Comparison of ENCODE assay signal across 15 cellular contexts in genomic region chr13:42549555-42549941, GRCh38. TPM values are rescaled to one million over a fixed set of nuclear protein-coding genes. Genes with fewer than 3 reads are reported as not detected.
A peak's percentile ranks its signal among the peaks of the same experiment; 100 is the strongest.
DNase-seq lines count a peak whose midpoint lies in the region; ATAC-seq and TF ChIP-seq lines count a peak whose summit lies in the region.
"Had no signal": no experiment of that assay in that cellular context is flagged by ENCODE, and none has a peak within 500 bp of the region (broad histone marks: within the 10 kb centered on the region; RNA-seq: fewer than 3 reads in every experiment).

No MANE protein-coding gene starts in this region.

- H2BK15ac ChIP-seq in mesenchymal stem cell (ENCODE audit: low read depth, poor library complexity, severe bottlenecking): no peak overlapping the region

- no peaks in the 10 kb centered on the region for H3K36me3 Mint-ChIP-seq in activated T-cell treated with anti-CD3 and anti-CD28 coated beads, Interleukin-2, amount 50 U/mL, for 4 hours (ENCODE audit: insufficient read depth)

- H3K36me3 ChIP-seq in GM06990 (ENCODE audit: control insufficient read depth, insufficient read depth, low read length) (no peaks in the 10 kb centered on the region), mesenchymal stem cell (ENCODE audit: control insufficient read depth in 1 of 2, insufficient read depth in 2 of 2, low read depth in 1 of 2, low read length in 2 of 2) (no peaks in the 10 kb centered on the region), testis (ENCODE audit: low read depth, missing control alignments) (no peaks in the 10 kb centered on the region)
- H3K36me3 ChIP-seq: WERI-Rb-1 had no signal

- H3K23ac ChIP-seq in mesenchymal stem cell (ENCODE audit: low read length in 2 of 2): no peak overlapping the region

- no peak overlapping the region for H3K14ac ChIP-seq in mesenchymal stem cell (ENCODE audit: low read length in 2 of 2)

- TF ChIP-seq POLR2A in testis (IDR thresholded peaks at IDR 0.05): no peak

- no peak overlapping the region for H4K8ac ChIP-seq in mesenchymal stem cell (ENCODE audit: low read length)

- no peaks in the 10 kb centered on the region for H3K9me3 Mint-ChIP-seq in activated T-cell treated with anti-CD3 and anti-CD28 coated beads, Interleukin-2, amount 50 U/mL, for 4 hours

- peaks cover 2% of the 10 kb centered on the region for H3K27me3 Mint-ChIP-seq in activated T-cell treated with anti-CD3 and anti-CD28 coated beads, Interleukin-2, amount 50 U/mL, for 4 hours (ENCODE audit: low read depth)

- no peak for DNase-seq in GM06990 (ENCODE audit: extremely low read depth, insufficient read length)
- DNase-seq in MV-4-11 (lab: John Stamatoyannopoulos, UW): peak; percentile 60
- DNase-seq in mesenchymal stem cell: peak; percentile 23
- DNase-seq in 8988T: no peak
- DNase-seq in testis: no peak
- DNase-seq in activated T-cell treated with anti-CD3 and anti-CD28 coated beads, Interleukin-2, amount 50 U/mL, for 4 hours: no peak
- DNase-seq: activated naive CD4-positive, alpha-beta T cell treated with anti-CD3 and anti-CD28 coated beads, Interleukin-2, amount 50 U/mL, for 16 hours; effector memory CD4-positive, alpha-beta T cell; NCI-H187; NCI-H510A; WERI-Rb-1 had no signal

- no peak overlapping the region for H3K4ac ChIP-seq in mesenchymal stem cell (ENCODE audit: low read depth in 1 of 2, low read length in 2 of 2)

- intact Hi-C loops in testis (cut with DNase I; ENCODE audit: low total_unique reads): no loop called here

- peaks cover 14% of the 10 kb centered on the region for H3K4me1 Mint-ChIP-seq in activated T-cell treated with anti-CD3 and anti-CD28 coated beads, Interleukin-2, amount 50 U/mL, for 4 hours (ENCODE audit: low read depth)

- no peak overlapping the region for H4K91ac ChIP-seq in mesenchymal stem cell (ENCODE audit: low read length)

- no peak overlapping the region for H2BK5ac ChIP-seq in mesenchymal stem cell (ENCODE audit: low read depth, low read length, poor library complexity, severe bottlenecking)

- no peak overlapping the region for H3K4me2 ChIP-seq in mesenchymal stem cell (ENCODE audit: low read length, poor library complexity, severe bottlenecking)

- no peak overlapping the region for H2BK120ac ChIP-seq in mesenchymal stem cell (ENCODE audit: low read depth, low read length)

- ATAC-seq in GM21447 (IDR thresholded peaks at IDR 0.05; ENCODE audit: unreplicated experiment) (peak; percentile 5), GM21619 (IDR thresholded peaks at IDR 0.05; ENCODE audit: unreplicated experiment) (no peak)
- ATAC-seq in activated T-cell treated with anti-CD3 and anti-CD28 coated beads, Interleukin-2, amount 50 U/mL, for 4 hours: no peak
- ATAC-seq: SK-N-SH treated with all-trans-retinoic acid at 6 μM for 48 hours had no signal

- H3K4me3 Mint-ChIP-seq in activated T-cell treated with anti-CD3 and anti-CD28 coated beads, Interleukin-2, amount 50 U/mL, for 4 hours: no peak overlapping the region

- H3K9ac ChIP-seq in mesenchymal stem cell (ENCODE audit: low read length): no peak overlapping the region

- H3K79me1 ChIP-seq in mesenchymal stem cell (replicated peaks; ENCODE audit: low read length, poor library complexity, severe bottlenecking): no peaks in the 10 kb centered on the region

- H3K27ac ChIP-seq in mesenchymal stem cell (ENCODE audit: low read length, poor library complexity, severe bottlenecking) (no peak overlapping the region), testis (no peak overlapping the region)
- H3K27ac ChIP-seq: WERI-Rb-1 had no signal

- peak overlapping the region in 1 of 2 experiments; percentile 59 for H3K18ac ChIP-seq in mesenchymal stem cell (ENCODE audit: low read depth in 1 of 2, low read length in 2 of 2)

- no peak for TF ChIP-seq CTCF in GM06990 (IDR thresholded peaks at IDR 0.05; ENCODE audit: insufficient read depth, low read length, poor library complexity, severe bottlenecking)
- TF ChIP-seq CTCF in testis (IDR thresholded peaks at IDR 0.05): no peak

- no peaks in the 10 kb centered on the region for H3K9me3 ChIP-seq in mesenchymal stem cell (ENCODE audit: control insufficient read depth, low read length)
- no peaks in the 10 kb centered on the region for H3K9me3 ChIP-seq in testis

- peaks cover 8% of the 10 kb centered on the region for H3K4me1 ChIP-seq in mesenchymal stem cell (ENCODE audit: control insufficient read depth, insufficient read depth, low read depth, low read length)
- H3K4me1 ChIP-seq in testis: no peaks in the 10 kb centered on the region

- no peak overlapping the region for H2AK5ac ChIP-seq in mesenchymal stem cell (ENCODE audit: low read length, severe bottlenecking)

- H2BK12ac ChIP-seq in mesenchymal stem cell (ENCODE audit: low read length in 2 of 2): no peak overlapping the region

- H3K27me3 ChIP-seq in GM06990 (replicated peaks; ENCODE audit: control insufficient read depth, insufficient read depth, low read length) (no peaks in the 10 kb centered on the region), mesenchymal stem cell (ENCODE audit: control insufficient read depth in 1 of 2, insufficient read depth in 1 of 2, low read length in 2 of 2) (peaks cover 0 to 2% of the 10 kb centered on the region in 2 experiments), testis (no peaks in the 10 kb centered on the region)

- peak overlapping the region; percentile 30; the same call in 1 of the 2 replicates for H3K4me3 ChIP-seq in GM06990 (replicated peaks; ENCODE audit: low read depth, low read length)
- no peak overlapping the region for H3K4me3 ChIP-seq in mesenchymal stem cell (ENCODE audit: insufficient read depth in 1 of 2, low read depth in 1 of 2, low read length in 2 of 2)
- H3K4me3 ChIP-seq in testis: no peak overlapping the region

- H2AFZ ChIP-seq in mesenchymal stem cell (ENCODE audit: low read depth, low read length): no peak overlapping the region

- WGBS in mesenchymal stem cell: 86% methylated on average over 1 of the region's 4 CpGs
- 47 to 57% methylated on average over 2 to 4 of the region's 4 CpGs for WGBS in testis, 2 donors

RNA-seq across cellular contexts. Expression of gene TNFSF11, which starts 24.4 kb away (rescaled TPM):
- polyA plus RNA-seq in mesenchymal stem cell (2013, experiment 1 of 2): 2.0 TPM
- polyA plus RNA-seq in mesenchymal stem cell (2013, experiment 2 of 2): 2.2 TPM
- total RNA-seq in testis: 1 to 10 TPM in 1 of 2 donors, under 1 TPM in 1; 0.93 to 2.0 TPM
- 1.8 TPM for polyA plus RNA-seq in testis (ENCODE audit: insufficient read depth, low read depth, low replicate concordance)
- total RNA-seq in activated T-cell treated with anti-CD3 and anti-CD28 coated beads, Interleukin-2, amount 50 U/mL, for 4 hours: 10 to 100 TPM in 1 of 3 donors, 1 to 10 TPM in 2; 5.7 to 26.4 (median 8.5) TPM
- total RNA-seq: fibroblast of villous mesenchyme had no signal

Comparison
In these comparisons a context has a peak if more than half of its experiments do, and no peak if none do; other contexts are left out.
1. DNase-seq: peak in MV-4-11 (single experiment) and mesenchymal stem cell (single experiment); none in GM06990 (single experiment), 8988T (single experiment), testis (single experiment) and activated T-cell treated with anti-CD3 and anti-CD28 coated beads, Interleukin-2, amount 50 U/mL, for 4 hours (single experiment).